9 cellular contexts compared by ENCODE assay signal in genomic region chr11:469684-470667, GRCh38. TPM values are rescaled to one million over a fixed set of nuclear protein-coding genes. Genes with fewer than 3 reads are reported as not detected.
DNase-seq lines count a peak whose midpoint lies in the region; ATAC-seq, FAIRE-seq and TF ChIP-seq lines count a peak whose summit lies in the region.
"Had no signal": no experiment of that assay in that cellular context is flagged by ENCODE, and none has a peak within 500 bp of the region (broad histone marks: within the 10 kb centered on the region; RNA-seq: fewer than 3 reads in every experiment).

No MANE protein-coding gene starts in this region.

- no peaks in the 10 kb centered on the region for H3K27me3 Mint-ChIP-seq in type B pancreatic cell

- H4K5ac ChIP-seq in H1 (ENCODE audit: insufficient read length, low read depth, low read length) (peak overlapping the region; percentile 26), mesendoderm (ENCODE audit: low read length) (no peak overlapping the region)

- H3K4me3 ChIP-seq in H1 (ENCODE audit: extremely low read depth in 1 of 4, insufficient read depth in 2 of 4, low read depth in 3 of 4, low read length in 4 of 4) (no peak overlapping the region), mesendoderm (ENCODE audit: low read length) (no peak overlapping the region)

- H3K14ac ChIP-seq in H1 (ENCODE audit: insufficient read length): no peak overlapping the region

- H3K4me1 ChIP-seq in H1 (replicated peaks in 1 of 4; ENCODE audit: control insufficient read depth in 3 of 4, insufficient read depth in 4 of 4, low read length in 3 of 4): peaks cover 0 to 12% (median 5%) of the 10 kb centered on the region in 4 experiments; a peak in 6 of 7 replicates
- peaks cover 4% of the 10 kb centered on the region for H3K4me1 ChIP-seq in mesendoderm (ENCODE audit: control insufficient read depth, low read depth, low read length)

- peaks cover 3% of the 10 kb centered on the region for H3K9me3 Mint-ChIP-seq in type B pancreatic cell

- POLR2A ChIA-PET in H1 (lab: Charles Lee; ENCODE audit: partially characterized antibody) (interaction anchor here (0.5 to 1.2 kb wide), 4 partner anchors 9 to 57 kb away, joined by 3 to 4 read pairs (median 3); no protein-coding TSS in a partner anchor), HEK293T (lab: Yijun Ruan, JAX) (no interaction called here)

- H3K27ac ChIP-seq in H1 (ENCODE audit: low read depth, low read length) (peak overlapping the region; percentile 77), mesendoderm (ENCODE audit: low read depth, low read length) (no peak overlapping the region)

- peaks cover 0 to 6% of the 10 kb centered on the region in 2 experiments for H4K20me1 ChIP-seq in H1 (replicated peaks in 1 of 2; ENCODE audit: control insufficient read depth in 1 of 2, insufficient read depth in 2 of 2, low read length in 2 of 2)

- H3K79me1 ChIP-seq in H1 (ENCODE audit: low read depth, low read length) (peaks cover 8% of the 10 kb centered on the region; the same call in 1 of the 2 replicates), mesendoderm (ENCODE audit: low read length) (peaks cover 7% of the 10 kb centered on the region)

- no peak overlapping the region; the same call in 1 of the 2 replicates for H2BK20ac ChIP-seq in H1 (ENCODE audit: low read length)

- DNase-seq in NCI-H2196 (lab: John Stamatoyannopoulos, UW; ENCODE audit: unreplicated experiment) (peak; percentile 78), H1 (ENCODE audit: low read depth in 1 of 2, low spot score in 2 of 2) (no peak), mesendoderm (peak; percentile 34), type B pancreatic cell (ENCODE audit: extremely low spot score, unreplicated experiment) (no peak), NCI-H524 treated with DMSO at 0.1 percent for 48 hours (lab: John Stamatoyannopoulos, UW) (no peak), HEK293T (ENCODE audit: extremely low spot score) (no peak)
- no peak for DNase-seq in stimulated activated naive CD4-positive, alpha-beta T cell treated with Interleukin-2 at 50 U/mL for 16 hours (lab: John Stamatoyannopoulos, UW)
- DNase-seq: NCI-H2081 treated with DMSO at 0.1 percent for 48 hours had no signal

- H3K56ac ChIP-seq in H1 (replicated peaks; ENCODE audit: insufficient read length, low read depth, low read length): no peak overlapping the region
- H3K56ac ChIP-seq in mesendoderm (ENCODE audit: low read length): peak overlapping the region; percentile 84

- TF ChIP-seq EP300 in H1 (IDR thresholded peaks at IDR 0.05; ENCODE audit: borderline replicate concordance in 1 of 2, low read depth in 2 of 2, low read length in 2 of 2): no peak

- H3K36me3 Mint-ChIP-seq in type B pancreatic cell: peaks cover 7% of the 10 kb centered on the region

- H2AK5ac ChIP-seq in H1 (ENCODE audit: low read depth, low read length): 0 out of 2 replicates have a peak overlapping the region, but pooled peaks have one; percentile 26
- H2AK5ac ChIP-seq in mesendoderm (ENCODE audit: low read length): no peak overlapping the region

- peak overlapping the region in 1 of 2 experiments; percentile 51; a peak in 1 of 4 replicates for H3K4me2 ChIP-seq in H1 (ENCODE audit: insufficient read depth in 1 of 2, low read depth in 2 of 2, low read length in 2 of 2)
- no peak overlapping the region for H3K4me2 ChIP-seq in mesendoderm (ENCODE audit: low read length)

- WGBS in H1 (ENCODE audit: extremely low coverage in 1 of 2, insufficient coverage in 1 of 2, insufficient read length in 1 of 2, insufficient replicate concordance in 2 of 2, low coverage in 1 of 2, low lambda C conversion rate in 2 of 2, missing lambda C conversion rate in 1 of 2), 2 experiments: 91% methylated on average over 30 of the region's 30 CpGs; no CpG with 5 or more reads in 1 of the 2 experiments
- no CpG with 5 or more reads among the region's 30 CpGs for WGBS in mesendoderm (ENCODE audit: extremely low coverage, insufficient coverage, low lambda C conversion rate)

- H2BK15ac ChIP-seq in H1 (ENCODE audit: low read length): no peak overlapping the region
- no peak overlapping the region for H2BK15ac ChIP-seq in mesendoderm (replicated peaks; ENCODE audit: low read depth)

- TF ChIP-seq RAD21 in H1 (IDR thresholded peaks at IDR 0.05 in 1 of 2, conservative IDR thresholded peaks at IDR 0.05 in 1 of 2; ENCODE audit: low read depth in 2 of 2, low read length in 2 of 2): no peak

- FAIRE-seq in H1 (lab: Jason Lieb, UNC): no peak

- H3K4ac ChIP-seq in H1 (replicated peaks; ENCODE audit: insufficient read length, low read depth, low read length) (peak overlapping the region; percentile 16), mesendoderm (ENCODE audit: low read depth, low read length) (no peak overlapping the region)

- no peak for TF ChIP-seq POLR2A in H1 (IDR thresholded peaks at IDR 0.05; ENCODE audit: control extremely low read depth in 1 of 2, low read depth in 2 of 2, low read length in 2 of 2)

- no peak for ATAC-seq in GM18517 (IDR thresholded peaks at IDR 0.05; ENCODE audit: unreplicated experiment)

- H3K27ac Mint-ChIP-seq in type B pancreatic cell: peak overlapping the region; percentile 77

- TF ChIP-seq CTCF in H1 (IDR thresholded peaks at IDR 0.05; ENCODE audit: control extremely low read depth in 1 of 3, insufficient read depth in 1 of 3, low read depth in 1 of 3, low read length in 3 of 3) (no peak), type B pancreatic cell (conservative IDR thresholded peaks at IDR 0.05) (peak; percentile 19)

- H2BK12ac ChIP-seq in H1 (ENCODE audit: low read depth, low read length): peak overlapping the region; percentile 50; the same call in 1 of the 2 replicates

- H4K8ac ChIP-seq in H1 (ENCODE audit: extremely low read depth, insufficient read depth, low read length) (peak overlapping the region; percentile 83), mesendoderm (ENCODE audit: low read depth, low read length) (no peak overlapping the region)

- peaks cover 0 to 3% (median 2%) of the 10 kb centered on the region in 4 experiments; a peak in 3 of 8 replicates for H3K36me3 ChIP-seq in H1 (ENCODE audit: control insufficient read depth in 2 of 4, insufficient read depth in 4 of 4, low read length in 3 of 4)
- H3K36me3 ChIP-seq in mesendoderm (ENCODE audit: control insufficient read depth, insufficient read depth, low read length): no peaks in the 10 kb centered on the region

- H3K79me2 ChIP-seq in H1 (ENCODE audit: control insufficient read depth in 1 of 2, insufficient read depth in 2 of 2, low read length in 2 of 2) (peaks cover 2 to 31% of the 10 kb centered on the region in 2 experiments), mesendoderm (ENCODE audit: control insufficient read depth, insufficient read depth, low read length) (peaks cover 6% of the 10 kb centered on the region)

- H2BK5ac ChIP-seq in H1 (ENCODE audit: low read depth, low read length) (peak overlapping the region; percentile 90), mesendoderm (ENCODE audit: low read length) (no peak overlapping the region)

- H3K9me3 ChIP-seq in H1 (ENCODE audit: insufficient read depth in 2 of 2, low read depth in 1 of 2, low read length in 1 of 2): no peaks in the 10 kb centered on the region

- H3K9ac ChIP-seq in H1 (replicated peaks in 1 of 4; ENCODE audit: extremely low read depth in 1 of 4, low read depth in 3 of 4, low read length in 3 of 4) (peak overlapping the region in 1 of 4 experiments; percentile 46; a peak in 2 of 7 replicates), mesendoderm (ENCODE audit: low read length) (peak overlapping the region; percentile 41)

- peak overlapping the region; percentile 44 for H4K91ac ChIP-seq in H1 (replicated peaks; ENCODE audit: insufficient read length, low read length)

- H3K18ac ChIP-seq in H1 (ENCODE audit: extremely low read depth, low read length): peak overlapping the region; percentile 96
- no peak overlapping the region for H3K18ac ChIP-seq in mesendoderm (ENCODE audit: low read length)

- no peak overlapping the region for H2AFZ ChIP-seq in H1 (ENCODE audit: low read length)

- CTCF ChIA-PET in H1 (lab: Charles Lee; ENCODE audit: partially characterized antibody) (interaction anchor here (0.8 to 4.0 kb wide), 6 partner anchors 21 to 32 kb away, joined by 3 to 32 read pairs (median 4); partner anchors contain the start of genes ANO9 and PTDSS2), HEK293T (lab: Yijun Ruan, JAX) (no interaction called here)

- peak overlapping the region; percentile 53 for H3K4me3 Mint-ChIP-seq in type B pancreatic cell

- peaks cover 22% of the 10 kb centered on the region for H3K4me1 Mint-ChIP-seq in type B pancreatic cell (ENCODE audit: unreplicated experiment)

- H2BK120ac ChIP-seq in H1 (replicated peaks; ENCODE audit: low read depth, low read length) (no peak overlapping the region), mesendoderm (ENCODE audit: low read depth, low read length) (no peak overlapping the region)

- H3K27me3 ChIP-seq in H1 (replicated peaks in 1 of 4; ENCODE audit: control insufficient read depth in 3 of 4, extremely low read depth in 1 of 4, insufficient read depth in 3 of 4, low read length in 3 of 4): no peaks in the 10 kb centered on the region
- H3K27me3 ChIP-seq in mesendoderm (ENCODE audit: insufficient read depth, low read length, poor library complexity): no peaks in the 10 kb centered on the region

- H3K23ac ChIP-seq in H1 (ENCODE audit: insufficient read length) (no peak overlapping the region), mesendoderm (ENCODE audit: low read length) (peak overlapping the region; percentile 80)

- H3K23me2 ChIP-seq in H1 (ENCODE audit: low read depth, low read length): 0 out of 2 replicates have a peak, but pooled peaks cover 1% of the 10 kb centered on the region

RNA-seq across cellular contexts. Expression of gene PTDSS2, which starts 19.9 kb away (rescaled TPM):
- 48.7 and 52.4 TPM in 2 replicates for total RNA-seq in H1 (2021; fragmentation: NEBNext Ultra II Directional; extraction: Animal tissue kit (Norgen Biotek cat#: 25700))
- 68.2 and 108 TPM in 2 replicates for polyA plus RNA-seq in H1 (2011; rRNA removed)
- polyA plus RNA-seq in H1 (2011; cell fraction: cytosol; rRNA removed): 69.7 TPM
- polyA plus RNA-seq in H1 (2011; cell fraction: nucleus; rRNA removed): 197 TPM
- 33.3 to 60.1 TPM (median 54.3 TPM) in 4 replicates for polyA plus RNA-seq in H1 (2012, experiment 1 of 2)
- polyA plus RNA-seq in H1 (2012, experiment 2 of 2): 51.9 TPM
- 42.4 TPM for polyA plus RNA-seq in H1 (2013, experiment 1 of 2)
- 39.1 TPM for polyA plus RNA-seq in H1 (2013, experiment 2 of 2)
- 49.6 and 57.3 TPM in 2 replicates for polyA minus RNA-seq in H1 (2011; rRNA and poly(A)+ RNA removed)
- 38.8 TPM for polyA minus RNA-seq in H1 (2011; cell fraction: cytosol; rRNA and poly(A)+ RNA removed)
- polyA minus RNA-seq in H1 (2011; cell fraction: nucleus; rRNA and poly(A)+ RNA removed): 51.9 TPM
- polyA plus RNA-seq in mesendoderm (2013, experiment 1 of 2): 19.8 TPM
- polyA plus RNA-seq in mesendoderm (2013, experiment 2 of 2): 19.4 TPM
- 33.6 and 46.9 TPM in 2 replicates for total RNA-seq in type B pancreatic cell (ENCODE audit: low replicate concordance)

RNA-seq across cellular contexts. Expression of gene ANO9, which starts 28.2 kb away (rescaled TPM):
- 18.0 and 20.0 TPM in 2 replicates for total RNA-seq in H1 (2021; fragmentation: NEBNext Ultra II Directional; extraction: Animal tissue kit (Norgen Biotek cat#: 25700))
- polyA plus RNA-seq in H1 (2011; rRNA removed): 20.7 and 24.6 TPM in 2 replicates
- polyA plus RNA-seq in H1 (2011; cell fraction: cytosol; rRNA removed): 19.7 TPM
- polyA plus RNA-seq in H1 (2011; cell fraction: nucleus; rRNA removed): 185 TPM
- 20.7 to 42.8 TPM (median 32.2 TPM) in 4 replicates for polyA plus RNA-seq in H1 (2012, experiment 1 of 2)
- 11.9 TPM for polyA plus RNA-seq in H1 (2012, experiment 2 of 2)
- 14.6 TPM for polyA plus RNA-seq in H1 (2013, experiment 1 of 2)
- 13.7 TPM for polyA plus RNA-seq in H1 (2013, experiment 2 of 2)
- 5.2 and 7.0 TPM in 2 replicates for polyA minus RNA-seq in H1 (2011; rRNA and poly(A)+ RNA removed)
- polyA minus RNA-seq in H1 (2011; cell fraction: cytosol; rRNA and poly(A)+ RNA removed): 5.6 TPM
- 19.3 TPM for polyA minus RNA-seq in H1 (2011; cell fraction: nucleus; rRNA and poly(A)+ RNA removed)
- 4.0 TPM for polyA plus RNA-seq in mesendoderm (2013, experiment 1 of 2)
- 4.3 TPM for polyA plus RNA-seq in mesendoderm (2013, experiment 2 of 2)
- total RNA-seq in type B pancreatic cell (ENCODE audit: low replicate concordance): 25.3 and 66.6 TPM in 2 replicates

RNA-seq across cellular contexts. Expression of gene RNH1, which starts 37.1 kb away (rescaled TPM):
- total RNA-seq in H1 (2021; fragmentation: NEBNext Ultra II Directional; extraction: Animal tissue kit (Norgen Biotek cat#: 25700)): 49.8 and 53.4 TPM in 2 replicates
- polyA plus RNA-seq in H1 (2011; rRNA removed): 48.7 and 86.4 TPM in 2 replicates
- polyA plus RNA-seq in H1 (2011; cell fraction: cytosol; rRNA removed): 60.1 TPM
- 139 TPM for polyA plus RNA-seq in H1 (2011; cell fraction: nucleus; rRNA removed)
- polyA plus RNA-seq in H1 (2012, experiment 1 of 2): 36.0 to 56.2 TPM (median 54.7 TPM) in 4 replicates
- polyA plus RNA-seq in H1 (2012, experiment 2 of 2): 56.3 TPM
- polyA plus RNA-seq in H1 (2013, experiment 1 of 2): 29.5 TPM
- 27.5 TPM for polyA plus RNA-seq in H1 (2013, experiment 2 of 2)
- polyA minus RNA-seq in H1 (2011; rRNA and poly(A)+ RNA removed): 29.0 and 44.4 TPM in 2 replicates
- 38.3 TPM for polyA minus RNA-seq in H1 (2011; cell fraction: cytosol; rRNA and poly(A)+ RNA removed)
- 63.2 TPM for polyA minus RNA-seq in H1 (2011; cell fraction: nucleus; rRNA and poly(A)+ RNA removed)
- 31.3 TPM for polyA plus RNA-seq in mesendoderm (2013, experiment 1 of 2)
- polyA plus RNA-seq in mesendoderm (2013, experiment 2 of 2): 31.7 TPM
- 84.5 and 128 TPM in 2 replicates for total RNA-seq in type B pancreatic cell (ENCODE audit: low replicate concordance)

RNA-seq across cellular contexts. Expression of gene SIGIRR, which starts 55.2 kb away (rescaled TPM):
- total RNA-seq in H1 (2021; fragmentation: NEBNext Ultra II Directional; extraction: Animal tissue kit (Norgen Biotek cat#: 25700)): 66.3 and 68.9 TPM in 2 replicates
- 55.2 and 94.2 TPM in 2 replicates for polyA plus RNA-seq in H1 (2011; rRNA removed)
- 57.0 TPM for polyA plus RNA-seq in H1 (2011; cell fraction: cytosol; rRNA removed)
- 133 TPM for polyA plus RNA-seq in H1 (2011; cell fraction: nucleus; rRNA removed)
- polyA plus RNA-seq in H1 (2012, experiment 1 of 2): 35.4 to 56.4 TPM (median 48.3 TPM) in 4 replicates
- 55.4 TPM for polyA plus RNA-seq in H1 (2012, experiment 2 of 2)
- polyA plus RNA-seq in H1 (2013, experiment 1 of 2): 51.9 TPM
- 52.5 TPM for polyA plus RNA-seq in H1 (2013, experiment 2 of 2)
- polyA minus RNA-seq in H1 (2011; rRNA and poly(A)+ RNA removed): 13.0 and 16.6 TPM in 2 replicates
- 26.2 TPM for polyA minus RNA-seq in H1 (2011; cell fraction: cytosol; rRNA and poly(A)+ RNA removed)
- 24.8 TPM for polyA minus RNA-seq in H1 (2011; cell fraction: nucleus; rRNA and poly(A)+ RNA removed)
- 24.9 TPM for polyA plus RNA-seq in mesendoderm (2013, experiment 1 of 2)
- polyA plus RNA-seq in mesendoderm (2013, experiment 2 of 2): 26.3 TPM
- total RNA-seq in type B pancreatic cell (ENCODE audit: low replicate concordance): 36.2 and 44.0 TPM in 2 replicates

Comparison
In these comparisons a context has a peak if more than half of its experiments do, and no peak if none do; other contexts are left out.
1. DNase-seq: peak in NCI-H2196 (single experiment) and mesendoderm (single experiment); none in H1 (0 of 2), type B pancreatic cell (single experiment), NCI-H524 treated with DMSO at 0.1 percent for 48 hours (single experiment), stimulated activated naive CD4-positive, alpha-beta T cell treated with Interleukin-2 at 50 U/mL for 16 hours (single experiment) and HEK293T (single experiment).